In the genomic region with DNA sequence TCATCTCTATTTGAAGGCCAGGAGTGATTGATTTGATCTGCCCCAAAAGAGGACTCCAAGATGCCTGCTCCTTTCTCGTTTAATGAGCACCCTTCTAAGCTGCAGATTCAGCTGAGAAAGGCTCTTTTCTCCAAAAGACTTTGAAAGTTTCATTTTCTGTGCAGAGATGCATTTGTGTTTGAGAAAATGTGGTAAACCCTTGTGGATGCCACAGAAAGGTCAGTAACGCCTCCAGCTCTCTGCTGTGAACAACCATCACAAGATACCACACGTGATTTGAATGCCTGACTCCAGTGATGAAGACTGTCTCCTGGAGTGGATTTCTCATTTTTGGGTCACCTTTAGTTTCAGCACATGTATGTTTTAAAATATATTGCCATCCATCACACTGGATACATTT, we compare ENCODE assay signal across 25 cellular contexts. TPM values are rescaled to one million over a fixed set of nuclear protein-coding genes. Genes with fewer than 3 reads are reported as not detected.
DNase-seq lines count a peak whose midpoint lies in the region; ATAC-seq, FAIRE-seq and TF ChIP-seq lines count a peak whose summit lies in the region.
"Had no signal": no experiment of that assay in that cellular context is flagged by ENCODE, and none has a peak within 500 bp of the region (broad histone marks: within the 10 kb centered on the region; RNA-seq: fewer than 3 reads in every experiment).

No MANE protein-coding gene starts in this region.

- peak; percentile 48 for DNase-seq in COLO829 (ENCODE audit: low spot score)
- peak; percentile 18 for DNase-seq in amniotic epithelial cell (ENCODE audit: low read depth)
- DNase-seq in stimulated activated CD4-positive, alpha-beta T cell treated with anti-CD3 and anti-CD28 coated beads, Interleukin-2, amount 100 ng/mL, for 48 hours, result no peak
- DNase-seq in HepG2 (ENCODE audit: low spot score), result no peak
- no peak for DNase-seq in C1 segment of cervical spinal cord (lab: John Stamatoyannopoulos, UW)
- DNase-seq: BE2C; DMS153; DND-41; H7; NCI-H1092; NCI-H1436; NCI-H187 treated with DMSO at 0.1 percent for 48 hours; NCI-H2107; NCI-H446; NCI-H524 treated with DMSO at 0.1 percent for 48 hours; NCI-H774; NK-92 treated with Interleukin-12 subunit alpha and Interleukin-12 subunit beta, amount 100 ng/mL, for 24 hours; PC-3; T-helper 17 cell had no signal

- TF ChIP-seq EP300 in HepG2 (IDR thresholded peaks at IDR 0.05; ENCODE audit: low read depth in 2 of 2, low read length in 2 of 2), result no peak
- no peak for TF ChIP-seq EP300 in HepG2 (CRISPR knock-in tag; IDR thresholded peaks at IDR 0.05; ENCODE audit: borderline replicate concordance)

- H3K79me2 ChIP-seq in HepG2 (ENCODE audit: insufficient read depth, low read length), result no peaks in the 10 kb centered on the region

- no peak for TF ChIP-seq RAD21 in HepG2 (CRISPR knock-in tag; IDR thresholded peaks at IDR 0.05)

- CTCF ChIA-PET in HepG2 (lab: Yijun Ruan, JAX; ENCODE audit: low intra/inter-chr PET ratio, low total read pairs), result no interaction called here

- POLR2A ChIA-PET in HepG2 (lab: Yijun Ruan, JAX), result no interaction called here

- whole genome bisulfite sequencing in HepG2 (ENCODE audit: low lambda C conversion rate), result 8% methylated on average over 3 of the region's 3 CpGs

- BruUV-seq in HepG2 (replicated peaks; lab: Mats Ljungman, UMichigan), result no TSS peak

- no peaks in the 10 kb centered on the region; a peak in 1 of 5 replicates for H3K27me3 ChIP-seq in HepG2 (ENCODE audit: control insufficient read depth in 1 of 2, insufficient read depth in 2 of 2, low read length in 2 of 2)
- H3K27me3 ChIP-seq: BE2C had no signal

- no peak overlapping the region for H3K9ac ChIP-seq in HepG2 (ENCODE audit: insufficient read depth, low read depth, low read length)

- no peak overlapping the region for H3K27ac ChIP-seq in HepG2 (ENCODE audit: extremely low read length, insufficient read depth, low read length)
- H3K27ac ChIP-seq: 22Rv1 had no signal

- no peaks in the 10 kb centered on the region for H3K9me3 ChIP-seq in HepG2 (ENCODE audit: low read length)
- H3K9me3 ChIP-seq: BE2C had no signal

- H3K36me3 ChIP-seq in HepG2 (replicated peaks in 1 of 2; ENCODE audit: control insufficient read depth in 1 of 2, insufficient read depth in 2 of 2, low read length in 2 of 2), result no peaks in the 10 kb centered on the region
- H3K36me3 ChIP-seq: BE2C had no signal

- no peak overlapping the region for H3K4me3 ChIP-seq in HepG2 (replicated peaks in 1 of 3; ENCODE audit: insufficient read depth in 1 of 3, low read depth in 2 of 3, low read length in 3 of 3)

- TF ChIP-seq POLR2A in HepG2 (IDR thresholded peaks at IDR 0.05; ENCODE audit: insufficient read depth in 1 of 2, low read depth in 2 of 2, low read length in 2 of 2), result no peak

- no peak for FAIRE-seq in HepG2 (lab: Jason Lieb, UNC)
- FAIRE-seq: GM18507 had no signal

- ATAC-seq in GM21576 (IDR thresholded peaks at IDR 0.05; ENCODE audit: unreplicated experiment) (peak; percentile 64), HG03442 (IDR thresholded peaks at IDR 0.05; ENCODE audit: unreplicated experiment) (peak; percentile 82), HepG2 (no peak), HG03175 (IDR thresholded peaks at IDR 0.05; ENCODE audit: unreplicated experiment) (no peak)
- ATAC-seq: PC-3, SK-N-SH treated with all-trans-retinoic acid at 6 μM for 48 hours, T-helper 17 cell had no signal

- intact Hi-C loops in HepG2 (cut with micrococcal nuclease; ENCODE audit: unreplicated experiment), result no loop called here

- H3K4me2 ChIP-seq in HepG2 (ENCODE audit: low read depth, low read length), result no peak overlapping the region

- no peaks in the 10 kb centered on the region for H3K4me1 ChIP-seq in HepG2 (ENCODE audit: insufficient read depth, low read length)
- H3K4me1 ChIP-seq: BE2C had no signal

- in situ Hi-C loops in HepG2 (cut with HindIII; ENCODE audit: extremely low pct_ligation_motif_present, low pct_unique_long_range_greater_than_20kb), result no loop called here

- no peaks in the 10 kb centered on the region for H4K20me1 ChIP-seq in HepG2 (ENCODE audit: insufficient read depth, low read length)

- H2AFZ ChIP-seq in HepG2 (ENCODE audit: low read length), result no peak overlapping the region

- TF ChIP-seq CTCF in HepG2 (CRISPR knock-in tag; IDR thresholded peaks at IDR 0.05), result no peak

TF ChIP-seq in HepG2, 621 proteins besides CTCF, POLR2A, EP300 and RAD21 (continues in another document):
- no peak for TF ChIP-seq PITX1 (CRISPR knock-in tag; IDR thresholded peaks at IDR 0.05)
- no peak for TF ChIP-seq GABPA (IDR thresholded peaks at IDR 0.05; ENCODE audit: low read depth, low read length)
- no peak for TF ChIP-seq GABPA (CRISPR knock-in tag; IDR thresholded peaks at IDR 0.05; ENCODE audit: low read depth)
- no peak for TF ChIP-seq ZNF124 (CRISPR knock-in tag; IDR thresholded peaks at IDR 0.05)
- no peak for TF ChIP-seq SRSF9 (IDR thresholded peaks at IDR 0.05; ENCODE audit: borderline replicate concordance, insufficient read depth, low read depth, low read length, poor library complexity, severe bottlenecking)
- TF ChIP-seq, protein P1, sequence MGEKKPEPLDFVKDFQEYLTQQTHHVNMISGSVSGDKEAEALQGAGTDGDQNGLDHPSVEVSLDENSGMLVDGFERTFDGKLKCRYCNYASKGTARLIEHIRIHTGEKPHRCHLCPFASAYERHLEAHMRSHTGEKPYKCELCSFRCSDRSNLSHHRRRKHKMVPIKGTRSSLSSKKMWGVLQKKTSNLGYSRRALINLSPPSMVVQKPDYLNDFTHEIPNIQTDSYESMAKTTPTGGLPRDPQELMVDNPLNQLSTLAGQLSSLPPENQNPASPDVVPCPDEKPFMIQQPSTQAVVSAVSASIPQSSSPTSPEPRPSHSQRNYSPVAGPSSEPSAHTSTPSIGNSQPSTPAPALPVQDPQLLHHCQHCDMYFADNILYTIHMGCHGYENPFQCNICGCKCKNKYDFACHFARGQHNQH (CRISPR knock-in tag; IDR thresholded peaks at IDR 0.05), result no peak
- TF ChIP-seq HDAC1 (CRISPR knock-in tag; IDR thresholded peaks at IDR 0.05), result no peak
- no peak for TF ChIP-seq POGZ (CRISPR knock-in tag; IDR thresholded peaks at IDR 0.05)
- no peak for TF ChIP-seq ZNF674 (CRISPR knock-in tag; IDR thresholded peaks at IDR 0.05; ENCODE audit: low read depth)
- TF ChIP-seq, protein P2, sequence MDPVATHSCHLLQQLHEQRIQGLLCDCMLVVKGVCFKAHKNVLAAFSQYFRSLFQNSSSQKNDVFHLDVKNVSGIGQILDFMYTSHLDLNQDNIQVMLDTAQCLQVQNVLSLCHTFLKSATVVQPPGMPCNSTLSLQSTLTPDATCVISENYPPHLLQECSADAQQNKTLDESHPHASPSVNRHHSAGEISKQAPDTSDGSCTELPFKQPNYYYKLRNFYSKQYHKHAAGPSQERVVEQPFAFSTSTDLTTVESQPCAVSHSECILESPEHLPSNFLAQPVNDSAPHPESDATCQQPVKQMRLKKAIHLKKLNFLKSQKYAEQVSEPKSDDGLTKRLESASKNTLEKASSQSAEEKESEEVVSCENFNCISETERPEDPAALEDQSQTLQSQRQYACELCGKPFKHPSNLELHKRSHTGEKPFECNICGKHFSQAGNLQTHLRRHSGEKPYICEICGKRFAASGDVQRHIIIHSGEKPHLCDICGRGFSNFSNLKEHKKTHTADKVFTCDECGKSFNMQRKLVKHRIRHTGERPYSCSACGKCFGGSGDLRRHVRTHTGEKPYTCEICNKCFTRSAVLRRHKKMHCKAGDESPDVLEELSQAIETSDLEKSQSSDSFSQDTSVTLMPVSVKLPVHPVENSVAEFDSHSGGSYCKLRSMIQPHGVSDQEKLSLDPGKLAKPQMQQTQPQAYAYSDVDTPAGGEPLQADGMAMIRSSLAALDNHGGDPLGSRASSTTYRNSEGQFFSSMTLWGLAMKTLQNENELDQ (CRISPR knock-in tag; IDR thresholded peaks at IDR 0.05; ENCODE audit: borderline replicate concordance), result no peak
- no peak for TF ChIP-seq REXO4 (CRISPR knock-in tag; IDR thresholded peaks at IDR 0.05; ENCODE audit: borderline replicate concordance)
- TF ChIP-seq, protein P3, sequence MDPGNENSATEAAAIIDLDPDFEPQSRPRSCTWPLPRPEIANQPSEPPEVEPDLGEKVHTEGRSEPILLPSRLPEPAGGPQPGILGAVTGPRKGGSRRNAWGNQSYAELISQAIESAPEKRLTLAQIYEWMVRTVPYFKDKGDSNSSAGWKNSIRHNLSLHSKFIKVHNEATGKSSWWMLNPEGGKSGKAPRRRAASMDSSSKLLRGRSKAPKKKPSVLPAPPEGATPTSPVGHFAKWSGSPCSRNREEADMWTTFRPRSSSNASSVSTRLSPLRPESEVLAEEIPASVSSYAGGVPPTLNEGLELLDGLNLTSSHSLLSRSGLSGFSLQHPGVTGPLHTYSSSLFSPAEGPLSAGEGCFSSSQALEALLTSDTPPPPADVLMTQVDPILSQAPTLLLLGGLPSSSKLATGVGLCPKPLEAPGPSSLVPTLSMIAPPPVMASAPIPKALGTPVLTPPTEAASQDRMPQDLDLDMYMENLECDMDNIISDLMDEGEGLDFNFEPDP (CRISPR knock-in tag; conservative IDR thresholded peaks at IDR 0.05), result no peak
- no peak for TF ChIP-seq NCOA2 (CRISPR knock-in tag; IDR thresholded peaks at IDR 0.05)
- TF ChIP-seq NCOA1 (CRISPR knock-in tag; IDR thresholded peaks at IDR 0.05), result no peak

RNA-seq across cellular contexts. Expression of a gene that starts 35.0 kb away (rescaled TPM):
- not detected in 2 replicates for total RNA-seq in HepG2 (2016; rRNA removed; fragmentation: Illumina TruSeq; extraction: Trizol)
- not detected in 2 replicates for total RNA-seq in HepG2 (2016; cell fraction: cytosol; rRNA removed; fragmentation: Illumina TruSeq; extraction: Trizol; ENCODE audit: low read depth)
- total RNA-seq in HepG2 (2016; cell fraction: insoluble cytoplasmic fraction; rRNA removed; fragmentation: Illumina TruSeq; extraction: Trizol), result not detected in 2 replicates
- not detected in 2 replicates for total RNA-seq in HepG2 (2016; cell fraction: membrane; rRNA removed; fragmentation: Illumina TruSeq; extraction: Trizol)
- total RNA-seq in HepG2 (2016; cell fraction: nucleus; rRNA removed; fragmentation: Illumina TruSeq; extraction: Trizol), result not detected in 2 replicates
- not detected in 2 replicates for polyA plus RNA-seq in HepG2 (2011; rRNA removed)
- not detected in 2 replicates for polyA plus RNA-seq in HepG2 (2011; cell fraction: cytosol; rRNA removed)
- not detected in 2 replicates for polyA plus RNA-seq in HepG2 (2011; cell fraction: nucleus; rRNA removed)
- polyA plus RNA-seq in HepG2 (2012), result not detected in 2 replicates
- not detected in 2 replicates for polyA plus RNA-seq in HepG2 (2016; cell fraction: cytosol; fragmentation: Illumina TruSeq; extraction: Trizol; ENCODE audit: low read depth)
- not detected in 2 replicates for polyA plus RNA-seq in HepG2 (2016; cell fraction: insoluble cytoplasmic fraction; fragmentation: Illumina TruSeq; extraction: Trizol; ENCODE audit: low read depth)
- polyA plus RNA-seq in HepG2 (2016; cell fraction: membrane; fragmentation: Illumina TruSeq; extraction: Trizol; ENCODE audit: low read depth), result not detected in 2 replicates
- not detected in 2 replicates for polyA plus RNA-seq in HepG2 (2016; cell fraction: nucleus; fragmentation: Illumina TruSeq; extraction: Trizol; ENCODE audit: insufficient read depth, low read depth)
- 0.12 TPM in 1 of 2 replicates, not detected in the other for polyA minus RNA-seq in HepG2 (2011; rRNA and poly(A)+ RNA removed; ENCODE audit: low replicate concordance)
- polyA minus RNA-seq in HepG2 (2011; cell fraction: cytosol; rRNA and poly(A)+ RNA removed), result not detected in 2 replicates
- polyA minus RNA-seq in HepG2 (2011; cell fraction: nucleus; rRNA and poly(A)+ RNA removed), result not detected in 2 replicates
- total RNA-seq: T-helper 17 cell had no signal

Comparison
In these comparisons a context has a peak if more than half of its experiments do, and no peak if none do; other contexts are left out.
1. DNase-seq: peak in COLO829 (single experiment) and amniotic epithelial cell (single experiment); none in stimulated activated CD4-positive, alpha-beta T cell treated with anti-CD3 and anti-CD28 coated beads, Interleukin-2, amount 100 ng/mL, for 48 hours (0 of 2), HepG2 (single experiment) and C1 segment of cervical spinal cord (0 of 14).
2. ATAC-seq: peak in GM21576 (single experiment) and HG03442 (single experiment); none in HepG2 (single experiment) and HG03175 (single experiment).